Comparison of ENCODE assay signal across 2 cellular contexts in genomic region chr3:52364322-52364721, GRCh38.
TF ChIP-seq lines count a peak whose summit lies in the region.

No MANE protein-coding gene starts in this region.

TF ChIP-seq in Ishikawa, 13 proteins besides CTCF, POLR2A, EP300 and RAD21:
- TF ChIP-seq ZBTB7A (IDR thresholded peaks at IDR 0.05; ENCODE audit: low read depth) (no peak), NFIC (IDR thresholded peaks at IDR 0.05) (0 out of 2 replicates have a peak, but pooled peaks have one; percentile 15), TCF12 (IDR thresholded peaks at IDR 0.05; ENCODE audit: low read depth) (no peak), YY1 (IDR thresholded peaks at IDR 0.05; ENCODE audit: low read depth) (no peak), EGR1 (IDR thresholded peaks at IDR 0.05) (no peak), MAX (IDR thresholded peaks at IDR 0.05) (no peak), CEBPB (IDR thresholded peaks at IDR 0.05) (no peak), TEAD4 (IDR thresholded peaks at IDR 0.05) (no peak)

TF ChIP-seq in K562, 482 proteins besides CTCF, POLR2A, EP300 and RAD21:
- TF ChIP-seq CC2D1A (IDR thresholded peaks at IDR 0.05) (no peak), NFIC (IDR thresholded peaks at IDR 0.05) (peak; percentile 81)
